Comparison of ENCODE assay signal across 25 cellular contexts in genomic region chr9:111877420-111877819, GRCh38. TPM values are rescaled to one million over a fixed set of nuclear protein-coding genes. Genes with fewer than 3 reads are reported as not detected.
DNase-seq lines count a peak whose midpoint lies in the region; ATAC-seq, FAIRE-seq and TF ChIP-seq lines count a peak whose summit lies in the region.
"Had no signal": no experiment of that assay in that cellular context is flagged by ENCODE, and none has a peak within 500 bp of the region (broad histone marks: within the 10 kb centered on the region; RNA-seq: fewer than 3 reads in every experiment).

No MANE protein-coding gene starts in this region.

- intact Hi-C loops in Caco-2 (cut with micrococcal nuclease; ENCODE audit: unreplicated experiment) (no loop called here), body of pancreas (cut with DNase I) (no loop called here), left colon (cut with DNase I, micrococcal nuclease) (no loop called here)

- TF ChIP-seq CTCF in Caco-2 (IDR thresholded peaks at IDR 0.05; ENCODE audit: insufficient read depth in 1 of 2, low read depth in 1 of 2, low read length in 1 of 2, severe bottlenecking in 1 of 2, unreplicated experiment in 1 of 2) (no peak), body of pancreas (IDR thresholded peaks at IDR 0.05) (no peak)

- no peaks in the 10 kb centered on the region for H3K27me3 Mint-ChIP-seq in Caco-2 (ENCODE audit: insufficient read depth, unreplicated experiment)
- H3K27me3 Mint-ChIP-seq: B cell; CD4-positive, alpha-beta T cell had no signal

- no peak overlapping the region for H3K4me3 Mint-ChIP-seq in Caco-2 (ENCODE audit: unreplicated experiment)
- H3K4me3 Mint-ChIP-seq: B cell; CD4-positive, alpha-beta T cell; CD8-positive, alpha-beta T cell had no signal

- TF ChIP-seq POLR2A in body of pancreas (IDR thresholded peaks at IDR 0.05) = no peak

- no peaks in the 10 kb centered on the region for H3K36me3 Mint-ChIP-seq in Caco-2 (ENCODE audit: insufficient read depth, unreplicated experiment)
- H3K36me3 Mint-ChIP-seq: CD8-positive, alpha-beta T cell had no signal

- H3K4me3 ChIP-seq in Caco-2 (ENCODE audit: low read depth, low read length) (no peak overlapping the region), body of pancreas (no peak overlapping the region), small intestine (ENCODE audit: low read depth in 1 of 2, low read length in 2 of 2) (no peak overlapping the region)
- H3K4me3 ChIP-seq: A549; BLaER1 treated with 17β-estradiol and CSF1 and Interleukin-3, amounts not matched to agents 10 nM and 100 nM; GM12878 had no signal

- peaks cover 7% of the 10 kb centered on the region; the same call in 1 of the 2 replicates for H3K9me3 ChIP-seq in Caco-2
- H3K9me3 ChIP-seq in body of pancreas = no peaks in the 10 kb centered on the region
- no peaks in the 10 kb centered on the region for H3K9me3 ChIP-seq in small intestine (ENCODE audit: control insufficient read depth, low read depth)

- CTCF ChIA-PET in Caco-2 (lab: Charles Lee) = no interaction called here

- H3K27ac ChIP-seq in body of pancreas (peak overlapping the region in 2 of 4 donors; percentile 3 to 60), small intestine (ENCODE audit: low read depth in 1 of 2, low read length in 1 of 2) (no peak overlapping the region)
- H3K27ac ChIP-seq: 22Rv1; A549; BLaER1 treated with 17β-estradiol and CSF1 and Interleukin-3, amounts not matched to agents 10 nM and 100 nM; C4-2B had no signal

- no peaks in the 10 kb centered on the region for H3K36me3 ChIP-seq in Caco-2 (ENCODE audit: control insufficient read depth, insufficient read depth, low read length)
- H3K36me3 ChIP-seq in body of pancreas (replicated peaks in 1 of 2; ENCODE audit: insufficient read depth in 1 of 2, low read depth in 2 of 2) = no peaks in the 10 kb centered on the region
- no peaks in the 10 kb centered on the region for H3K36me3 ChIP-seq in small intestine (ENCODE audit: control insufficient read depth in 2 of 2, insufficient read depth in 2 of 2, low read length in 2 of 2)
- H3K36me3 ChIP-seq: BLaER1 treated with 17β-estradiol and CSF1 and Interleukin-3, amounts not matched to agents 10 nM and 100 nM had no signal

- ATAC-seq in body of pancreas (peak; percentile 56), left colon (peak; percentile 42), HG03280 (IDR thresholded peaks at IDR 0.05; ENCODE audit: unreplicated experiment) (no peak), HG02973 (IDR thresholded peaks at IDR 0.05; ENCODE audit: unreplicated experiment) (no peak)
- ATAC-seq: A549; CD8-positive, alpha-beta T cell; GM12878 had no signal

- peaks cover 17% of the 10 kb centered on the region for H3K9me3 Mint-ChIP-seq in Caco-2 (ENCODE audit: unreplicated experiment)
- H3K9me3 Mint-ChIP-seq: CD4-positive, alpha-beta T cell had no signal

- 40 to 41% methylated on average over 2 of the region's 2 CpGs for WGBS in body of pancreas, 2 donors
- WGBS in small intestine, 3 donors = 47 to 72% (median 63%) methylated on average over 2 of the region's 2 CpGs

- peak overlapping the region; percentile 72 for H3K27ac Mint-ChIP-seq in Caco-2 (ENCODE audit: unreplicated experiment)
- H3K27ac Mint-ChIP-seq: B cell; CD4-positive, alpha-beta T cell; CD8-positive, alpha-beta T cell had no signal

- peaks cover 66% of the 10 kb centered on the region for H3K4me1 ChIP-seq in Caco-2
- peaks cover 31% of the 10 kb centered on the region for H3K4me1 ChIP-seq in body of pancreas
- no peaks in the 10 kb centered on the region for H3K4me1 ChIP-seq in small intestine (ENCODE audit: control insufficient read depth in 2 of 2, insufficient read depth in 1 of 2, low read depth in 1 of 2, low read length in 1 of 2)
- H3K4me1 ChIP-seq: A549; BLaER1 treated with 17β-estradiol and CSF1 and Interleukin-3, amounts not matched to agents 10 nM and 100 nM had no signal

- DNase-seq in Caco-2 (no peak), body of pancreas (no peak), left colon (no peak), small intestine (peak; percentile 43), GM19239 (ENCODE audit: insufficient read length, low spot score) (no peak)
- DNase-seq: AML-193; CD4-positive, alpha-beta T cell; CD8-positive, alpha-beta T cell; DMS 273 treated with DMSO at 0.1 percent for 48 hours; DMS153; DMS53; DMS79; DND-41; EL; GDM1 had no signal

- H3K27me3 ChIP-seq in Caco-2 (replicated peaks; ENCODE audit: control insufficient read depth, insufficient read depth, low read length) (no peaks in the 10 kb centered on the region), body of pancreas (no peaks in the 10 kb centered on the region), small intestine (ENCODE audit: control insufficient read depth in 2 of 2, insufficient read depth in 2 of 2, low read length in 2 of 2) (no peaks in the 10 kb centered on the region)
- H3K27me3 ChIP-seq: BLaER1 treated with 17β-estradiol and CSF1 and Interleukin-3, amounts not matched to agents 10 nM and 100 nM had no signal

- POLR2A ChIA-PET in Caco-2 (lab: Charles Lee) = no interaction called here

- no TSS peak for BruUV-seq in Caco-2 (replicated peaks; lab: Mats Ljungman, UMichigan)

- peaks cover 51% of the 10 kb centered on the region for H3K4me1 Mint-ChIP-seq in Caco-2 (ENCODE audit: low read depth, unreplicated experiment)
- H3K4me1 Mint-ChIP-seq: B cell had no signal

- FAIRE-seq in small intestine (lab: Jason Lieb, UNC) (no peak), GM19239 (lab: Jason Lieb, UNC) (no peak)
- FAIRE-seq: A549, GM12878, GM12892, GM18507 had no signal

RNA-seq across cellular contexts. Expression of gene UGCG, which starts 19.2 kb away (rescaled TPM):
- total RNA-seq in Caco-2 (2022) = 25.0 and 26.7 TPM in 2 replicates
- total RNA-seq in body of pancreas = 10 to 100 TPM; 17.1 to 26.2 TPM
- total RNA-seq in left colon = 10 to 100 TPM; 32.3 to 49.2 TPM
- polyA plus RNA-seq in small intestine = 10 to 100 TPM; 11.6 to 23.5 (median 17.3) TPM

Comparison
In these comparisons a context has a peak if more than half of its experiments do, and no peak if none do; other contexts are left out.
1. ATAC-seq: peak in body of pancreas (single experiment) and left colon (single experiment); none in HG03280 (single experiment) and HG02973 (single experiment).